Comparison of ENCODE assay signal across 28 cellular contexts in genomic region chr12:121883315-121883660, GRCh38. TPM values are rescaled to one million over a fixed set of nuclear protein-coding genes. Genes with fewer than 3 reads are reported as not detected.
A peak's percentile ranks its signal among the peaks of the same experiment; 100 is the strongest.
DNase-seq lines count a peak whose midpoint lies in the region; ATAC-seq and TF ChIP-seq lines count a peak whose summit lies in the region.
"Had no signal": no experiment of that assay in that cellular context is flagged by ENCODE, and none has a peak within 500 bp of the region (broad histone marks: within the 10 kb centered on the region; RNA-seq: fewer than 3 reads in every experiment).

No MANE protein-coding gene starts in this region.

- BruUV-seq in HCT116 (replicated peaks; lab: Mats Ljungman, UMichigan) (no TSS peak), PC-3 (replicated peaks; lab: Mats Ljungman, UMichigan) (no TSS peak)

- H3K27me3 ChIP-seq in HCT116 (ENCODE audit: insufficient read depth, low read length) (no peaks in the 10 kb centered on the region), PC-3 (ENCODE audit: low read length) (no peaks in the 10 kb centered on the region), MM.1S (replicated peaks; ENCODE audit: insufficient read depth, low read length) (no peaks in the 10 kb centered on the region)
- H3K27me3 ChIP-seq: BLaER1, heart right ventricle, SJSA1, testis, uterus had no signal

- RAD21 ChIA-PET in HCT116 (lab: Charles Lee; ENCODE audit: low non-redundant PET in 1 of 2, low total read pairs in 2 of 2, uncharacterized antibody in 2 of 2, unreplicated experiment in 2 of 2), result no interaction called here

- peak; percentile 82 for ATAC-seq in HCT116
- ATAC-seq in PC-3, result peak; percentile 50; the same call in 1 of the 2 replicates
- ATAC-seq in GM18909 (IDR thresholded peaks at IDR 0.05; ENCODE audit: poor library complexity, unreplicated experiment), result no peak
- ATAC-seq: activated CD8-positive, alpha-beta memory T cell treated with anti-CD3 and anti-CD28 coated beads, Interleukin-2, amount 10 ng/mL, durations not matched to agents 7 days and 5 days; heart right ventricle; Panc1 had no signal

- DNase-seq in HCT116 (ENCODE audit: low read depth, low spot score) (no peak), PC-3 (peak; percentile 28), left kidney (ENCODE audit: low read depth, low spot score) (peak; percentile 65), NCI-H345 (lab: John Stamatoyannopoulos, UW) (no peak), MM.1S (no peak), NCI-H1930 (lab: John Stamatoyannopoulos, UW) (no peak)
- DNase-seq: ACHN; activated CD4-positive, alpha-beta T cell treated with anti-CD3 and anti-CD28 coated beads for 4 hours; activated CD8-positive, alpha-beta memory T cell treated with anti-CD3 and anti-CD28 coated beads, Interleukin-2, amount 10 ng/mL, durations not matched to agents 7 days and 5 days; aorta; central memory CD4-positive, alpha-beta T cell; GF-D8; heart right ventricle; immature natural killer cell; NCI-H1436; stimulated activated naive CD4-positive, alpha-beta T cell; uterus had no signal

- no peak for TF ChIP-seq POLR2A in HCT116 (IDR thresholded peaks at IDR 0.05; ENCODE audit: borderline replicate concordance, extremely low read depth, insufficient read depth, insufficient read length)

- H3K79me2 ChIP-seq in HCT116 (ENCODE audit: insufficient read depth, low read length) (no peaks in the 10 kb centered on the region), PC-3 (ENCODE audit: low read length) (no peaks in the 10 kb centered on the region), MM.1S (ENCODE audit: low read length) (no peaks in the 10 kb centered on the region)

- TF ChIP-seq RAD21 in HCT116 (IDR thresholded peaks at IDR 0.05; ENCODE audit: low read depth), result no peak

- H2AFZ ChIP-seq in HCT116 (ENCODE audit: low read depth, low read length, poor library complexity, severe bottlenecking), result peak overlapping the region; percentile 78
- H2AFZ ChIP-seq in PC-3 (ENCODE audit: low read length), result peak overlapping the region; percentile 9; the same call in 1 of the 2 replicates
- H2AFZ ChIP-seq in MM.1S (ENCODE audit: low read length), result no peak overlapping the region

- CTCF ChIA-PET in HCT116 (lab: Charles Lee) (interaction anchor here (1.1 kb wide), 1 partner anchor 89 kb away, joined by 7 read pairs; the partner anchor contains the start of gene RHOF), PC-3 (lab: Charles Lee) (no interaction called here)

- H3K9me3 ChIP-seq in HCT116 (ENCODE audit: control insufficient read depth in 1 of 2, insufficient read depth in 1 of 2, low read depth in 1 of 2, low read length in 2 of 2) (no peaks in the 10 kb centered on the region), PC-3 (ENCODE audit: low read length) (no peaks in the 10 kb centered on the region), MM.1S (replicated peaks; ENCODE audit: insufficient read depth, low read length) (no peaks in the 10 kb centered on the region)
- H3K9me3 ChIP-seq: BLaER1, heart right ventricle, SJSA1, testis, uterus had no signal

- H3K4me2 ChIP-seq in HCT116 (ENCODE audit: low read length) (peak overlapping the region; percentile 63), PC-3 (ENCODE audit: low read length) (no peak overlapping the region), MM.1S (ENCODE audit: low read depth, low read length) (no peak overlapping the region)
- H3K4me2 ChIP-seq: BLaER1, smooth muscle cell had no signal

- peaks cover 18 to 36% of the 10 kb centered on the region in 2 experiments for H3K4me1 ChIP-seq in HCT116 (ENCODE audit: control insufficient read depth in 1 of 2, insufficient read depth in 2 of 2, low read length in 2 of 2)
- peaks cover 15% of the 10 kb centered on the region for H3K4me1 ChIP-seq in PC-3 (ENCODE audit: insufficient read depth, low read length)
- no peaks in the 10 kb centered on the region for H3K4me1 ChIP-seq in MM.1S (ENCODE audit: low read length)
- H3K4me1 ChIP-seq: testis had no signal

- H3K9me2 ChIP-seq in HCT116 (ENCODE audit: insufficient read depth) (no peaks in the 10 kb centered on the region), PC-3 (replicated peaks; ENCODE audit: low read length) (no peaks in the 10 kb centered on the region), MM.1S (replicated peaks; ENCODE audit: insufficient read depth, low read length) (no peaks in the 10 kb centered on the region)

- POLR2A ChIA-PET in HCT116 (lab: Charles Lee), result interaction anchor here (1.1 kb wide), 1 partner anchor 81 kb away, joined by 6 read pairs; no protein-coding TSS in a partner anchor
- POLR2A ChIA-PET in PC-3 (lab: Charles Lee; ENCODE audit: unreplicated experiment), result no interaction called here

- intact Hi-C loops in HCT116 (cut with micrococcal nuclease) (no loop called here), PC-3 (cut with micrococcal nuclease) (no loop called here)

- TF ChIP-seq CTCF in 22Rv1 (IDR thresholded peaks at IDR 0.05), result no peak
- TF ChIP-seq CTCF in HCT116 (IDR thresholded peaks at IDR 0.05 in 2 of 3, conservative IDR thresholded peaks at IDR 0.05 in 1 of 3; ENCODE audit: borderline replicate concordance in 1 of 3, insufficient read depth in 1 of 3, low read depth in 2 of 3, low read length in 2 of 3), result no peak
- TF ChIP-seq CTCF in PC-3 (conservative IDR thresholded peaks at IDR 0.05; ENCODE audit: low read depth, low read length), result no peak
- TF ChIP-seq CTCF in MM.1S (IDR thresholded peaks at IDR 0.05; ENCODE audit: low read length), result no peak

- H3K27ac ChIP-seq in 22Rv1 (peak overlapping the region; percentile 58), HCT116 (ENCODE audit: low read depth, low read length) (peak overlapping the region; percentile 1; the same call in 1 of the 2 replicates), PC-3 (ENCODE audit: low read length) (no peak overlapping the region), MM.1S (ENCODE audit: low read length) (no peak overlapping the region)
- H3K27ac ChIP-seq: BLaER1, epithelial cell of prostate, heart right ventricle, SJSA1, testis, uterus had no signal

- H3K36me3 ChIP-seq in HCT116 (ENCODE audit: control insufficient read depth in 1 of 2, insufficient read depth in 2 of 2, low read length in 2 of 2) (no peaks in the 10 kb centered on the region), PC-3 (ENCODE audit: low read depth, low read length) (no peaks in the 10 kb centered on the region), MM.1S (replicated peaks; ENCODE audit: insufficient read depth, low read length) (no peaks in the 10 kb centered on the region)
- H3K36me3 ChIP-seq: BLaER1, heart right ventricle, SJSA1, uterus had no signal

- H3K9ac ChIP-seq in HCT116 (ENCODE audit: low read length), result peak overlapping the region; percentile 1; the same call in 1 of the 2 replicates
- H3K9ac ChIP-seq in PC-3 (ENCODE audit: low read length), result no peak overlapping the region
- H3K9ac ChIP-seq in MM.1S (ENCODE audit: low read length), result no peak overlapping the region
- H3K9ac ChIP-seq: BLaER1 had no signal

- no peaks in the 10 kb centered on the region for H4K20me1 ChIP-seq in HCT116 (ENCODE audit: insufficient read depth)
- H4K20me1 ChIP-seq in PC-3 (ENCODE audit: low read length), result no peaks in the 10 kb centered on the region
- no peaks in the 10 kb centered on the region for H4K20me1 ChIP-seq in MM.1S (ENCODE audit: insufficient read depth, low read length)
- H4K20me1 ChIP-seq: BLaER1 had no signal

- H3F3A ChIP-seq in PC-3 (ENCODE audit: low read length, unreplicated experiment) (no peaks in the 10 kb centered on the region), MM.1S (ENCODE audit: insufficient read depth, low read length) (no peaks in the 10 kb centered on the region)

- H3K4me3 ChIP-seq in HCT116 (replicated peaks in 1 of 2; ENCODE audit: low read depth in 1 of 2, low read length in 2 of 2) (no peak overlapping the region), PC-3 (ENCODE audit: low read length) (no peak overlapping the region), MM.1S (ENCODE audit: low read length) (no peak overlapping the region)
- H3K4me3 ChIP-seq: BLaER1, heart right ventricle, SJSA1, smooth muscle cell, testis, uterus had no signal

TF ChIP-seq in HCT116, 20 proteins besides CTCF, POLR2A, EP300 and RAD21 (continues in another document):
- TF ChIP-seq SIN3A (IDR thresholded peaks at IDR 0.05; ENCODE audit: low read depth), result no peak
- TF ChIP-seq CBX3 (IDR thresholded peaks at IDR 0.05; ENCODE audit: low read depth), result no peak
- TF ChIP-seq ZBTB33 (IDR thresholded peaks at IDR 0.05; ENCODE audit: extremely low read depth, insufficient replicate concordance, low read length), result no peak
- no peak for TF ChIP-seq JUND (IDR thresholded peaks at IDR 0.05)
- no peak for TF ChIP-seq TCF7L2 (IDR thresholded peaks at IDR 0.05; ENCODE audit: borderline replicate concordance, extremely low read depth, insufficient read depth, insufficient read length)
- TF ChIP-seq ZNF274 (IDR thresholded peaks at IDR 0.05; ENCODE audit: low read depth, low read length), result no peak
- no peak for TF ChIP-seq ELF1 (IDR thresholded peaks at IDR 0.05; ENCODE audit: borderline replicate concordance, low read depth)

RNA-seq across cellular contexts. Expression of gene PSMD9, which starts 5.3 kb away (rescaled TPM):
- total RNA-seq in HCT116 (2021; ENCODE audit: unreplicated experiment) (55.5 TPM), PC-3 (2014; rRNA removed) (241 and 258 TPM in 2 replicates)
- 82.5 and 103 TPM in 2 replicates for polyA plus RNA-seq in HCT116 (2012)

RNA-seq across cellular contexts. Expression of gene HPD, which starts 24.6 kb away (rescaled TPM):
- total RNA-seq in HCT116 (2021; ENCODE audit: unreplicated experiment) (1.1 TPM), PC-3 (2014; rRNA removed) (not detected in 2 replicates)
- 1.5 TPM in 2 replicates for polyA plus RNA-seq in HCT116 (2012)
- total RNA-seq: activated CD8-positive, alpha-beta memory T cell treated with anti-CD3 and anti-CD28 coated beads, Interleukin-2, amount 10 ng/mL, durations not matched to agents 7 days and 5 days; activated T-helper 1 cell treated with anti-CD3 and anti-CD28 coated beads, Interleukin-12 subunit alpha, Interleukin-12 subunit beta, Interleukin-2, Interleukin-4 antibody, amounts not matched to agents 30 ng/mL and 10 ng/mL and 1 ng/mL, durations not matched to agents 14 hours and 24 hours and 36 hours; fibroblast of villous mesenchyme; lower leg skin; smooth muscle cell had no signal
- polyA plus RNA-seq: immature natural killer cell, smooth muscle cell had no signal

RNA-seq across cellular contexts. Expression of gene CFAP251, which starts 35.1 kb away (rescaled TPM):
- total RNA-seq in HCT116 (2021; ENCODE audit: unreplicated experiment) (2.6 TPM), PC-3 (2014; rRNA removed) (3.2 and 11.5 TPM in 2 replicates)
- polyA plus RNA-seq in HCT116 (2012), result 1.8 and 2.5 TPM in 2 replicates

Comparison
In these comparisons a context has a peak if more than half of its experiments do, and no peak if none do; other contexts are left out.
1. H3K27ac ChIP-seq: peak in 22Rv1 (single experiment) and HCT116 (single experiment); none in PC-3 (single experiment) and MM.1S (single experiment).
2. DNase-seq: peak in PC-3 (single experiment) and left kidney (single experiment); none in HCT116 (single experiment), NCI-H345 (single experiment), MM.1S (single experiment) and NCI-H1930 (0 of 2).